Comparison of ENCODE assay signal across 1 cellular context in genomic region chr1:96886474-96886873, GRCh38.
TF ChIP-seq lines count a peak whose summit lies in the region.

No MANE protein-coding gene starts in this region.

TF ChIP-seq in HepG2, 621 proteins besides CTCF, POLR2A, EP300 and RAD21 (continued from another document):
- TF ChIP-seq DZIP1 (CRISPR knock-in tag; IDR thresholded peaks at IDR 0.05) = no peak
- no peak for TF ChIP-seq ZBTB3 (CRISPR knock-in tag; IDR thresholded peaks at IDR 0.05; ENCODE audit: borderline replicate concordance, low read depth)
- no peak for TF ChIP-seq ZBTB44 (CRISPR knock-in tag; IDR thresholded peaks at IDR 0.05)
- TF ChIP-seq ZNF253 (CRISPR knock-in tag; IDR thresholded peaks at IDR 0.05; ENCODE audit: borderline replicate concordance) = no peak
- no peak for TF ChIP-seq ZNF136 (CRISPR knock-in tag; IDR thresholded peaks at IDR 0.05; ENCODE audit: low read depth)
- TF ChIP-seq ZBTB4 (CRISPR knock-in tag; IDR thresholded peaks at IDR 0.05; ENCODE audit: borderline replicate concordance) = no peak
